13 cellular contexts compared by ENCODE assay signal in the genomic region with DNA sequence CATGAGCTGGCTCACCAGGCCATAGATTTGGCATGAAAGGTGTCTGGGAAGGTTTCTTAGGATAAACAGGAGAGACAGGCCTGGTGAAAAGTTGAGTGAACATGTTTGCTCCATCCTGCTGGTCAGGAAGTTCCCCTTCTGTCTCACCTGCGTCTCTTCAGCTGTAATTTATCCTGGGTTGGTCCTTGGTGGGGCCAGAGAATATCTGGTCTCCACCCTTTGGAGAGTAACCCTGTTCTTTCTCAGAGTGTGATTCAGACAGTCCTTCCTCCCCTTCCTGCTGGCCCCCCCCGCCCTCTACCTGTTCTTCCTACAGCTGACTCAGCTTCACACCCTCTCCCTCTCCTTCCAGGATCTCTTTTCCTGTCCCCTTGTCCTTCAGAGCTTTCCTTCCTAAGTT. TPM values are rescaled to one million over a fixed set of nuclear protein-coding genes. Genes with fewer than 3 reads are reported as not detected.
DNase-seq lines count a peak whose midpoint lies in the region; ATAC-seq, FAIRE-seq and TF ChIP-seq lines count a peak whose summit lies in the region.
"Had no signal": no experiment of that assay in that cellular context is flagged by ENCODE, and none has a peak within 500 bp of the region (broad histone marks: within the 10 kb centered on the region; RNA-seq: fewer than 3 reads in every experiment).

No MANE protein-coding gene starts in this region.

- no peak for TF ChIP-seq CTCF in bronchial epithelial cell (IDR thresholded peaks at IDR 0.05; ENCODE audit: insufficient read depth, low read length, severe bottlenecking)

- H3K27ac ChIP-seq in HUES48 (ENCODE audit: low read depth, low read length) (peak overlapping the region; percentile 97), temporal lobe (ENCODE audit: low read depth, low read length) (peak overlapping the region; percentile 13)
- H3K27ac ChIP-seq: SJCRH30 had no signal

- H3K9ac ChIP-seq in HUES48 (ENCODE audit: low read depth, low read length), result no peak overlapping the region

- H3K9me3 ChIP-seq in HUES48 (ENCODE audit: control insufficient read depth, insufficient read depth, low read length), result no peaks in the 10 kb centered on the region
- H3K9me3 ChIP-seq: BE2C, SJCRH30 had no signal

- ATAC-seq in left colon (peak; percentile 90), HG03045 (IDR thresholded peaks at IDR 0.05; ENCODE audit: unreplicated experiment) (no peak), HG03095 (IDR thresholded peaks at IDR 0.05; ENCODE audit: unreplicated experiment) (no peak), GM19035 (IDR thresholded peaks at IDR 0.05; ENCODE audit: unreplicated experiment) (no peak)
- ATAC-seq: activated naive CD8-positive, alpha-beta T cell treated with anti-CD3 and anti-CD28 coated beads, Interleukin-2, amount 50 U/mL, for 24 hours; natural killer cell had no signal

- peaks cover 42% of the 10 kb centered on the region for H3K4me1 ChIP-seq in HUES48 (ENCODE audit: control insufficient read depth, insufficient read depth, low read length)
- H3K4me1 ChIP-seq: BE2C, SJCRH30 had no signal

- H3K36me3 ChIP-seq in HUES48 (ENCODE audit: control insufficient read depth, insufficient read depth, low read length), result no peaks in the 10 kb centered on the region
- peaks cover 1% of the 10 kb centered on the region for H3K36me3 ChIP-seq in bronchial epithelial cell (ENCODE audit: control insufficient read depth, insufficient read depth, low read length)
- H3K36me3 ChIP-seq: BE2C, SJCRH30 had no signal

- intact Hi-C loops in left colon (cut with DNase I, micrococcal nuclease), result no loop called here

- DNase-seq in bronchial epithelial cell (ENCODE audit: low read depth) (peak; percentile 91), left colon (peak; percentile 56 to 61), NCI-H2081 treated with DMSO at 0.1 percent for 48 hours (lab: John Stamatoyannopoulos, UW) (no peak)
- DNase-seq: activated naive CD8-positive, alpha-beta T cell treated with anti-CD3 and anti-CD28 coated beads, Interleukin-2, amount 50 U/mL, for 24 hours; activated T-cell treated with anti-CD3 and anti-CD28 coated beads, Interleukin-2, amount 50 U/mL, for 48 hours; BE2C; natural killer cell; SJCRH30 had no signal

- peak; percentile 90 for FAIRE-seq in bronchial epithelial cell (lab: Jason Lieb, UNC)

- no peaks in the 10 kb centered on the region for H3K27me3 ChIP-seq in HUES48 (ENCODE audit: control insufficient read depth, insufficient read depth, low read length)
- H3K27me3 ChIP-seq in bronchial epithelial cell (ENCODE audit: control insufficient read depth, insufficient read depth, low read length), result no peaks in the 10 kb centered on the region
- H3K27me3 ChIP-seq: BE2C, SJCRH30 had no signal

- no peak overlapping the region for H3K4me3 ChIP-seq in HUES48 (ENCODE audit: low read depth, low read length)
- H3K4me3 ChIP-seq in bronchial epithelial cell (ENCODE audit: low read depth, low read length), result no peak overlapping the region
- H3K4me3 ChIP-seq: SJCRH30 had no signal

RNA-seq across cellular contexts. Expression of gene MINK1, which starts 17.1 kb away (rescaled TPM):
- total RNA-seq in bronchial epithelial cell (58.4 and 91.7 TPM in 2 replicates), left colon (100 to 1,000 TPM; 193 to 205 TPM), temporal lobe (22.9 TPM)

RNA-seq across cellular contexts. Expression of gene PLD2, which starts 43.3 kb away (rescaled TPM):
- total RNA-seq in bronchial epithelial cell (20.0 and 41.6 TPM in 2 replicates), left colon (10 to 100 TPM; 26.1 to 27.5 TPM), temporal lobe (7.4 TPM)

RNA-seq across cellular contexts. Expression of gene C17orf107, which starts 49.1 kb away (rescaled TPM):
- total RNA-seq in bronchial epithelial cell, result 5.5 and 8.3 TPM in 2 replicates
- 1 to 10 TPM; 1.3 to 1.8 TPM for total RNA-seq in left colon
- 3.7 TPM for total RNA-seq in temporal lobe

RNA-seq across cellular contexts. Expression of gene CHRNE, which starts 52.7 kb away (rescaled TPM):
- 0.13 and 0.79 TPM in 2 replicates for total RNA-seq in bronchial epithelial cell
- under 1 TPM; 0.43 to 0.81 TPM for total RNA-seq in left colon
- 0.25 TPM for total RNA-seq in temporal lobe
